Comparison of ENCODE assay signal across 9 cellular contexts in genomic region chr2:218003265-218003950, GRCh38. TPM values are rescaled to one million over a fixed set of nuclear protein-coding genes. Genes with fewer than 3 reads are reported as not detected.
DNase-seq lines count a peak whose midpoint lies in the region; ATAC-seq and TF ChIP-seq lines count a peak whose summit lies in the region.
"Had no signal": no experiment of that assay in that cellular context is flagged by ENCODE, and none has a peak within 500 bp of the region (broad histone marks: within the 10 kb centered on the region; RNA-seq: fewer than 3 reads in every experiment).

No MANE protein-coding gene starts in this region.

- H3K36me3 ChIP-seq in smooth muscle cell (ENCODE audit: low read depth): no peaks in the 10 kb centered on the region

- intact Hi-C loops in right cardiac atrium (cut with DNase I): no loop called here

- WGBS in right cardiac atrium: 41% methylated on average over 11 of the region's 11 CpGs
- 33% methylated on average over 9 of the region's 11 CpGs for WGBS in smooth muscle cell (ENCODE audit: low lambda C conversion rate)

- H3K4me2 ChIP-seq in smooth muscle cell: peak overlapping the region; percentile 93

- ATAC-seq in right cardiac atrium (peak; percentile 61 to 64), GM18505 (IDR thresholded peaks at IDR 0.05; ENCODE audit: unreplicated experiment) (no peak)

- H3F3A ChIP-seq in smooth muscle cell (ENCODE audit: low read depth): peaks cover 39% of the 10 kb centered on the region

- H3K4me1 ChIP-seq in right cardiac atrium (ENCODE audit: control insufficient read depth, insufficient read depth, low read length): peaks cover 10% of the 10 kb centered on the region
- peaks cover 37% of the 10 kb centered on the region for H3K4me1 ChIP-seq in smooth muscle cell (ENCODE audit: low read depth)

- H3K4me3 ChIP-seq in right cardiac atrium (ENCODE audit: low read length) (peak overlapping the region; percentile 3), smooth muscle cell (peak overlapping the region; percentile 50)

- H3K27ac ChIP-seq in right cardiac atrium (ENCODE audit: low read length): peak overlapping the region; percentile 83
- peak overlapping the region; percentile 97 for H3K27ac ChIP-seq in smooth muscle cell (ENCODE audit: low read depth)

- H2AFZ ChIP-seq in smooth muscle cell (ENCODE audit: low read depth): no peak overlapping the region

- in situ Hi-C loops in GM13977 (cut with MboI; ENCODE audit: low pct_unique_long_range_greater_than_20kb, low sequenced_read_pairs, unreplicated experiment): no loop called here

- peak; percentile 42 for DNase-seq in ELF-1 (ENCODE audit: low read depth, low spot score)
- DNase-seq in astrocyte of the hippocampus (ENCODE audit: low read depth, low spot score): peak; percentile 63
- peak; percentile 75 to 90 (median 83) for DNase-seq in right cardiac atrium
- no peak for DNase-seq in smooth muscle cell (lab: John Stamatoyannopoulos, UW; ENCODE audit: unreplicated experiment)
- DNase-seq in GM13977 (ENCODE audit: low spot score): no peak
- DNase-seq in AG08396 (ENCODE audit: low spot score): no peak
- no peak for DNase-seq in NCI-H1105 (lab: John Stamatoyannopoulos, UW)
- DNase-seq: DND-41 had no signal

- no peaks in the 10 kb centered on the region for H3K27me3 ChIP-seq in right cardiac atrium (ENCODE audit: control insufficient read depth, insufficient read depth)
- no peaks in the 10 kb centered on the region for H3K27me3 ChIP-seq in smooth muscle cell (ENCODE audit: low read depth)

- TF ChIP-seq CTCF in smooth muscle cell (IDR thresholded peaks at IDR 0.05; ENCODE audit: borderline replicate concordance, insufficient read depth, poor library complexity, severe bottlenecking): no peak
- TF ChIP-seq CTCF in GM13977 (IDR thresholded peaks at IDR 0.05; ENCODE audit: extremely low read depth, insufficient read depth, missing control alignments): no peak

- peak overlapping the region; percentile 29 for H3K9ac ChIP-seq in smooth muscle cell (ENCODE audit: low read depth)

- H3K79me2 ChIP-seq in smooth muscle cell (ENCODE audit: low read depth): peaks cover 52% of the 10 kb centered on the region

- TF ChIP-seq POLR2A in GM18505 (IDR thresholded peaks at IDR 0.05; ENCODE audit: borderline replicate concordance, extremely low read depth, insufficient read depth, insufficient read length): no peak

- H3K9me3 ChIP-seq in right cardiac atrium (ENCODE audit: control insufficient read depth, low read length) (no peaks in the 10 kb centered on the region), smooth muscle cell (replicated peaks; ENCODE audit: low read depth) (no peaks in the 10 kb centered on the region)

- peaks cover 30% of the 10 kb centered on the region for H4K20me1 ChIP-seq in smooth muscle cell (ENCODE audit: low read depth)

RNA-seq across cellular contexts. Expression of gene TNS1, which starts 0.6 kb away (rescaled TPM):
- total RNA-seq in right cardiac atrium (100 to 1,000 TPM; 442 to 647 (median 536) TPM), smooth muscle cell (61.5 and 67.7 TPM in 2 replicates)
- polyA plus RNA-seq in right cardiac atrium (243 TPM), smooth muscle cell (45.0 and 52.3 TPM in 2 replicates)

Comparison
In these comparisons a context has a peak if more than half of its experiments do, and no peak if none do; other contexts are left out.
1. DNase-seq: peak in ELF-1 (single experiment), astrocyte of the hippocampus (single experiment) and right cardiac atrium (3 of 3); none in smooth muscle cell (single experiment), GM13977 (single experiment), AG08396 (single experiment) and NCI-H1105 (single experiment).